In genomic region chr1:144883011-144883421, GRCh38 we compare ENCODE assay signal across 8 cellular contexts.
DNase-seq lines count a peak whose midpoint lies in the region; ATAC-seq and TF ChIP-seq lines count a peak whose summit lies in the region.
"Not testable (repeated sequence)": the region's sequence is repeated elsewhere in the genome, so short reads cannot be mapped to it uniquely, and the experiment has no call there.

No MANE protein-coding gene starts in this region.

- not testable (repeated sequence) for TF ChIP-seq CTCF in MM.1S (IDR thresholded peaks at IDR 0.05; ENCODE audit: low read length); breast epithelium (IDR thresholded peaks at IDR 0.05); glutamatergic neuron (IDR thresholded peaks at IDR 0.05; ENCODE audit: partially characterized antibody, unreplicated experiment); lung (IDR thresholded peaks at IDR 0.05; ENCODE audit: control extremely low read depth, extremely low read depth); psoas muscle (IDR thresholded peaks at IDR 0.05); tibial nerve (IDR thresholded peaks at IDR 0.05)

- not testable (repeated sequence) for H3K27me3 ChIP-seq in CD8-positive, alpha-beta memory T cell (ENCODE audit: insufficient read depth, low read length, poor library complexity, severe bottlenecking); MM.1S (replicated peaks; ENCODE audit: insufficient read depth, low read length); breast epithelium; lung (ENCODE audit: control insufficient read depth, insufficient read depth); psoas muscle (ENCODE audit: insufficient read depth in 3 of 3, low read length in 2 of 3); tibial nerve

- H3K9ac ChIP-seq in MM.1S (ENCODE audit: low read length), result peak overlapping the region; percentile 38; the same call in 1 of the 2 replicates

- not testable (repeated sequence) for H3K9me2 ChIP-seq in MM.1S (replicated peaks; ENCODE audit: insufficient read depth, low read length)

- TF ChIP-seq POLR2A in breast epithelium (IDR thresholded peaks at IDR 0.05); tibial nerve (IDR thresholded peaks at IDR 0.05): not testable (repeated sequence)

- H3K36me3 Mint-ChIP-seq in CD8-positive, alpha-beta memory T cell; glutamatergic neuron (ENCODE audit: unreplicated experiment): not testable (repeated sequence)

- not testable (repeated sequence) for H3K27me3 Mint-ChIP-seq in CD8-positive, alpha-beta memory T cell; glutamatergic neuron (ENCODE audit: unreplicated experiment)

- not testable (repeated sequence) for H3K27ac Mint-ChIP-seq in CD8-positive, alpha-beta memory T cell; glutamatergic neuron (ENCODE audit: unreplicated experiment)

- POLR2A ChIA-PET in CD8-positive, alpha-beta memory T cell (lab: Charles Lee), result not testable (repeated sequence)

- not testable (repeated sequence) for H3F3A ChIP-seq in MM.1S (ENCODE audit: insufficient read depth, low read length)

- intact Hi-C loops in breast epithelium (cut with DNase I; ENCODE audit: low total_unique reads); psoas muscle (cut with DNase I): not testable (repeated sequence)

- not testable (repeated sequence) for ATAC-seq in lung (ENCODE audit: insufficient read depth, low FRiP score); psoas muscle

- not testable (repeated sequence) for H4K20me1 ChIP-seq in MM.1S (ENCODE audit: insufficient read depth, low read length)

- not testable (repeated sequence) for TF ChIP-seq EP300 in tibial nerve (IDR thresholded peaks at IDR 0.05)

- H3K36me3 ChIP-seq in CD8-positive, alpha-beta memory T cell (ENCODE audit: insufficient read depth, low read length); MM.1S (replicated peaks; ENCODE audit: insufficient read depth, low read length); breast epithelium; lung (ENCODE audit: control insufficient read depth in 2 of 2, insufficient read depth in 2 of 2, low read length in 2 of 2); psoas muscle (ENCODE audit: insufficient read depth in 1 of 2, low read depth in 1 of 2); tibial nerve: not testable (repeated sequence)

- not testable (repeated sequence) for H3K4me1 ChIP-seq in CD8-positive, alpha-beta memory T cell (ENCODE audit: insufficient read depth, low read length); MM.1S (ENCODE audit: low read length); breast epithelium; lung (ENCODE audit: control insufficient read depth in 2 of 2, insufficient read depth in 2 of 2, low read length in 2 of 2); psoas muscle; tibial nerve

- H2AFZ ChIP-seq in MM.1S (ENCODE audit: low read length), result peak overlapping the region; percentile 61; the same call in 1 of the 2 replicates

- not testable (repeated sequence) for H3K4me3 ChIP-seq in CD8-positive, alpha-beta memory T cell (ENCODE audit: low read length); lung
- peak overlapping the region; percentile 57 for H3K4me3 ChIP-seq in MM.1S (ENCODE audit: low read length)
- peak overlapping the region in 2 of 3 donors; percentile 49 to 70 for H3K4me3 ChIP-seq in breast epithelium
- H3K4me3 ChIP-seq in psoas muscle, result peak overlapping the region; percentile 46
- peak overlapping the region in 3 of 4 donors; percentile 39 to 60 (median 49) for H3K4me3 ChIP-seq in tibial nerve

- H3K27ac ChIP-seq in CD8-positive, alpha-beta memory T cell (ENCODE audit: low read depth, low read length); MM.1S (ENCODE audit: low read length); breast epithelium; lung (ENCODE audit: low read depth in 1 of 2, low read length in 1 of 2); psoas muscle: not testable (repeated sequence)
- peak overlapping the region in 3 of 4 donors; percentile 25 to 60 (median 34) for H3K27ac ChIP-seq in tibial nerve

- H3K4me1 Mint-ChIP-seq in CD8-positive, alpha-beta memory T cell; glutamatergic neuron (ENCODE audit: low read depth, unreplicated experiment): not testable (repeated sequence)

- peak overlapping the region; percentile 39; the same call in 1 of the 2 replicates for H3K4me2 ChIP-seq in MM.1S (ENCODE audit: low read depth, low read length)

- peak in 4 of 5 donors; percentile 13 to 45 (median 26) for DNase-seq in CD8-positive, alpha-beta memory T cell
- DNase-seq in MM.1S (peak; percentile 39), breast epithelium (ENCODE audit: low spot score in 2 of 2) (peak in 1 of 2 donors; percentile 52), glutamatergic neuron (peak; percentile 23), lung (ENCODE audit: low spot score) (peak; percentile 31), psoas muscle (peak; percentile 30 to 66), tibial nerve (ENCODE audit: low spot score in 2 of 2) (peak in 1 of 2 donors; percentile 7)
- peak; percentile 10 to 14 for DNase-seq in activated CD4-positive, alpha-beta T cell treated with anti-CD3 and anti-CD28 coated beads, Interleukin-2, amount 50 U/mL, for 48 hours

- CTCF ChIA-PET in CD8-positive, alpha-beta memory T cell (lab: Charles Lee), result not testable (repeated sequence)

- H3K79me2 ChIP-seq in MM.1S (ENCODE audit: low read length), result not testable (repeated sequence)

- H3K4me3 Mint-ChIP-seq in CD8-positive, alpha-beta memory T cell, result peak overlapping the region in 3 of 7 donors; percentile 41 to 65 (median 57)
- H3K4me3 Mint-ChIP-seq in glutamatergic neuron (ENCODE audit: unreplicated experiment), result not testable (repeated sequence)

- 1 to 2% methylated on average over 23 to 50 of the region's 50 CpGs for WGBS in lung, 2 donors
- 0 to 2% (median 1%) methylated on average over 28 to 50 of the region's 50 CpGs for WGBS in psoas muscle, 3 donors
- 1% methylated on average over 33 to 50 of the region's 50 CpGs for WGBS in tibial nerve, 2 donors

- not testable (repeated sequence) for H3K9me3 Mint-ChIP-seq in CD8-positive, alpha-beta memory T cell; glutamatergic neuron (ENCODE audit: unreplicated experiment)

- not testable (repeated sequence) for H3K9me3 ChIP-seq in CD8-positive, alpha-beta memory T cell (ENCODE audit: low read length); MM.1S (replicated peaks; ENCODE audit: insufficient read depth, low read length); breast epithelium; lung (ENCODE audit: control insufficient read depth in 2 of 2, insufficient read depth in 1 of 2, low read length in 1 of 2); psoas muscle; tibial nerve
